Comparison of ENCODE assay signal across 8 cellular contexts in genomic region chr18:72541871-72542690, GRCh38. TPM values are rescaled to one million over a fixed set of nuclear protein-coding genes. Genes with fewer than 3 reads are reported as not detected.
DNase-seq lines count a peak whose midpoint lies in the region; ATAC-seq and TF ChIP-seq lines count a peak whose summit lies in the region.
"Had no signal": no experiment of that assay in that cellular context is flagged by ENCODE, and none has a peak within 500 bp of the region (broad histone marks: within the 10 kb centered on the region; RNA-seq: fewer than 3 reads in every experiment).

No MANE protein-coding gene starts in this region.

- H3K9me3 ChIP-seq in ectodermal cell (ENCODE audit: control insufficient read depth, low read length) (peaks cover 5% of the 10 kb centered on the region), gastroesophageal sphincter (no peaks in the 10 kb centered on the region)

- CTCF ChIA-PET in GM10248 (lab: Yijun Ruan, JAX) = no interaction called here

- TF ChIP-seq CTCF in GM10248 (IDR thresholded peaks at IDR 0.05; ENCODE audit: control extremely low read depth, extremely low read depth, low read depth, missing control alignments) (peak; percentile 16), gastroesophageal sphincter (IDR thresholded peaks at IDR 0.05) (no peak)

- TF ChIP-seq POLR2A in gastroesophageal sphincter (IDR thresholded peaks at IDR 0.05) = no peak

- TF ChIP-seq EP300 in gastroesophageal sphincter (IDR thresholded peaks at IDR 0.05) = no peak

- intact Hi-C loops in posterior cingulate gyrus (cut with DNase I) = loop anchor here (5.0 to 10.0 kb wide), 3 partner anchors 95 to 1757 kb away; no protein-coding TSS in a partner anchor
- intact Hi-C loops in Right ventricle myocardium superior (cut with DNase I) = no loop called here

- H3K36me3 ChIP-seq in ectodermal cell (ENCODE audit: control insufficient read depth, insufficient read depth, low read length) (no peaks in the 10 kb centered on the region), gastroesophageal sphincter (no peaks in the 10 kb centered on the region)

- POLR2A ChIA-PET in GM10248 (lab: Yijun Ruan, JAX) = no interaction called here

- no peak for DNase-seq in GM10248 (ENCODE audit: extremely low spot score)
- peak; percentile 64 to 67 for DNase-seq in NCI-H1930 (lab: John Stamatoyannopoulos, UW)
- DNase-seq in posterior cingulate gyrus = peak in 9 of 10 donors; percentile 14 to 88 (median 29)
- no peak for DNase-seq in Ammon's horn (ENCODE audit: low spot score)
- no peak for DNase-seq in Right ventricle myocardium superior
- DNase-seq: activated naive CD8-positive, alpha-beta T cell treated with anti-CD3 and anti-CD28 coated beads, Interleukin-2, amount 10 ng/mL, durations not matched to agents 7 days and 5 days had no signal

- H3K4me3 ChIP-seq in ectodermal cell (ENCODE audit: insufficient read depth, low read depth, low read length) (peak overlapping the region; percentile 6), gastroesophageal sphincter (peak overlapping the region in 1 of 2 donors; percentile 12)

- ATAC-seq in gastroesophageal sphincter (no peak), Right ventricle myocardium superior (ENCODE audit: poor library complexity) (no peak)

- H3K27me3 ChIP-seq in ectodermal cell (ENCODE audit: control insufficient read depth, insufficient read depth, low read length, poor library complexity, severe bottlenecking) (peaks cover 71% of the 10 kb centered on the region), gastroesophageal sphincter (peaks cover 76% of the 10 kb centered on the region)

- H3K4me1 ChIP-seq in ectodermal cell (ENCODE audit: control insufficient read depth, insufficient read depth, low read length) (no peaks in the 10 kb centered on the region), gastroesophageal sphincter (peaks cover 0 to 31% (median 0%) of the 10 kb centered on the region in 3 donors)

- 54 to 55% methylated on average over 92 of the region's 92 CpGs for WGBS in ectodermal cell, 2 experiments
- WGBS in gastroesophageal sphincter (ENCODE audit: low coverage in 1 of 2), 2 donors = 0% methylated on average over 4 to 5 of the region's 92 CpGs

- H3K27ac ChIP-seq in ectodermal cell (ENCODE audit: insufficient read depth, low read depth, low read length, poor library complexity, severe bottlenecking) = no peak overlapping the region
- no peak overlapping the region for H3K27ac ChIP-seq in gastroesophageal sphincter

RNA-seq across cellular contexts. Expression of gene CBLN2, which starts 2.1 kb away (rescaled TPM):
- polyA plus RNA-seq in ectodermal cell (2013, experiment 1 of 4) = not detected
- not detected for polyA plus RNA-seq in ectodermal cell (2013, experiment 2 of 4)
- polyA plus RNA-seq in ectodermal cell (2013, experiment 3 of 4) = 0.16 TPM
- not detected for polyA plus RNA-seq in ectodermal cell (2013, experiment 4 of 4)
- under 1 TPM in 1 of 4 donors, not detected in 3; 0.40 TPM for total RNA-seq in gastroesophageal sphincter
- not detected for total RNA-seq in Right ventricle myocardium superior
- total RNA-seq: activated naive CD8-positive, alpha-beta T cell treated with anti-CD3 and anti-CD28 coated beads, Interleukin-2, amount 10 ng/mL, durations not matched to agents 7 days and 5 days had no signal

Comparison
In these comparisons a context has a peak if more than half of its experiments do, and no peak if none do; other contexts are left out.
1. DNase-seq: peak in NCI-H1930 (2 of 2) and posterior cingulate gyrus (9 of 10); none in GM10248 (single experiment), Ammon's horn (single experiment) and Right ventricle myocardium superior (single experiment).